ENCODE assay signal across 17 cellular contexts in genomic region chr11:78868563-78868962, GRCh38.
DNase-seq lines count a peak whose midpoint lies in the region; TF ChIP-seq lines count a peak whose summit lies in the region.
"Had no signal": no experiment of that assay in that cellular context is flagged by ENCODE, and none has a peak within 500 bp of the region (broad histone marks: within the 10 kb centered on the region; RNA-seq: fewer than 3 reads in every experiment).

No MANE protein-coding gene starts in this region.

- H4K20me1 ChIP-seq in H9 (ENCODE audit: control insufficient read depth, insufficient read depth, insufficient read length): no peaks in the 10 kb centered on the region
- H4K20me1 ChIP-seq: BLaER1 treated with 17β-estradiol and CSF1 and Interleukin-3, amounts not matched to agents 10 nM and 100 nM had no signal

- no peak overlapping the region for H2BK20ac ChIP-seq in H9 (ENCODE audit: low read depth, low read length, poor library complexity, severe bottlenecking)

- H2AK5ac ChIP-seq in H9 (ENCODE audit: insufficient read length, low read length): no peak overlapping the region

- no peak overlapping the region for H2BK120ac ChIP-seq in H9 (ENCODE audit: low read depth, low read length, poor library complexity, severe bottlenecking)

- peak overlapping the region; percentile 7 to 80 (median 38); a peak in 2 of 7 replicates for H3K27ac Mint-ChIP-seq in H9
- H3K27ac Mint-ChIP-seq: CD8-positive, alpha-beta T cell; IgD-negative memory B cell had no signal

- H3T11ph ChIP-seq in H9 (ENCODE audit: low read length): no peak overlapping the region

- no CpG with 5 or more reads among the region's 4 CpGs for WGBS in H9 (ENCODE audit: extremely low coverage, insufficient read length, low lambda C conversion rate)
- WGBS in spleen, 5 donors: 36 to 46% (median 41%) methylated on average over 4 of the region's 4 CpGs

- H3K4me3 ChIP-seq in iPS-20b (ENCODE audit: low read length) (peak overlapping the region; percentile 15; the same call in 1 of the 2 replicates), uterus (no peak overlapping the region), spleen (no peak overlapping the region)
- H3K4me3 ChIP-seq: A549; BLaER1 treated with 17β-estradiol and CSF1 and Interleukin-3, amounts not matched to agents 10 nM and 100 nM had no signal

- H3K27me3 ChIP-seq in H9 (ENCODE audit: insufficient read depth, low read length) (no peaks in the 10 kb centered on the region), iPS-20b (ENCODE audit: insufficient read depth, low read length) (no peaks in the 10 kb centered on the region), uterus (no peaks in the 10 kb centered on the region), spleen (replicated peaks in 1 of 7) (peaks cover 0 to 22% (median 0%) of the 10 kb centered on the region in 7 donors)
- H3K27me3 ChIP-seq: BLaER1 treated with 17β-estradiol and CSF1 and Interleukin-3, amounts not matched to agents 10 nM and 100 nM had no signal

- no peak overlapping the region for H2BK12ac ChIP-seq in H9 (ENCODE audit: insufficient read length, low read depth, low read length)

- H3K56ac ChIP-seq in H9 (ENCODE audit: insufficient read length, low read depth, low read length): no peak overlapping the region

- H4K5ac ChIP-seq in H9 (ENCODE audit: insufficient read length, low read depth, low read length): no peak overlapping the region

- H4K8ac ChIP-seq in H9 (replicated peaks; ENCODE audit: insufficient read length, low read depth, low read length): no peak overlapping the region

- H3K79me2 ChIP-seq in H9 (ENCODE audit: insufficient read depth, low read length): no peaks in the 10 kb centered on the region

- H2BK15ac ChIP-seq in H9 (ENCODE audit: low read depth, low read length): no peak overlapping the region

- no peaks in the 10 kb centered on the region for H3K79me1 ChIP-seq in H9 (ENCODE audit: insufficient read depth, low read depth, low read length, poor library complexity, severe bottlenecking)

- H3K9me3 Mint-ChIP-seq in H9: no peaks in the 10 kb centered on the region
- H3K9me3 Mint-ChIP-seq: CD8-positive, alpha-beta T cell; IgD-negative memory B cell had no signal

- TF ChIP-seq CTCF in H9 (conservative IDR thresholded peaks at IDR 0.05) (no peak), uterus (IDR thresholded peaks at IDR 0.05) (no peak), spleen (IDR thresholded peaks at IDR 0.05 in 8 of 11, conservative IDR thresholded peaks at IDR 0.05 in 3 of 11) (no peak)

- no peak overlapping the region for H3K14ac ChIP-seq in H9 (ENCODE audit: insufficient read depth, low read length)

- no peak overlapping the region for H3K4ac ChIP-seq in H9 (ENCODE audit: low read depth, low read length)

- H2AFZ ChIP-seq in H9 (ENCODE audit: low read length): no peak overlapping the region

- no peak overlapping the region for H3K27ac ChIP-seq in H9 (ENCODE audit: insufficient read length, low read depth, low read length)
- H3K27ac ChIP-seq in iPS-20b (ENCODE audit: low read length): no peak overlapping the region
- no peak overlapping the region for H3K27ac ChIP-seq in uterus
- no peak overlapping the region for H3K27ac ChIP-seq in spleen
- H3K27ac ChIP-seq: A549; BLaER1 treated with 17β-estradiol and CSF1 and Interleukin-3, amounts not matched to agents 10 nM and 100 nM had no signal

- TF ChIP-seq POLR2A in uterus (IDR thresholded peaks at IDR 0.05) (no peak), spleen (IDR thresholded peaks at IDR 0.05) (no peak)

- H3K9me3 ChIP-seq in H9 (ENCODE audit: control insufficient read depth, low read depth, low read length): no peaks in the 10 kb centered on the region
- H3K9me3 ChIP-seq in iPS-20b (ENCODE audit: insufficient read depth, low read depth, low read length): no peaks in the 10 kb centered on the region
- no peaks in the 10 kb centered on the region for H3K9me3 ChIP-seq in uterus
- H3K9me3 ChIP-seq in spleen: no peaks in the 10 kb centered on the region
- H3K9me3 ChIP-seq: A549; BLaER1 treated with 17β-estradiol and CSF1 and Interleukin-3, amounts not matched to agents 10 nM and 100 nM had no signal

- peaks cover 0 to 4% (median 0%) of the 10 kb centered on the region in 3 experiments; a peak in 2 of 7 replicates for H3K36me3 Mint-ChIP-seq in H9 (ENCODE audit: insufficient read depth in 1 of 3, low read depth in 3 of 3)
- H3K36me3 Mint-ChIP-seq: CD8-positive, alpha-beta T cell; IgD-negative memory B cell had no signal

- H3K4me2 ChIP-seq in H9 (ENCODE audit: insufficient read depth, insufficient read length, low read length): no peak overlapping the region
- H3K4me2 ChIP-seq: A549; BLaER1 treated with 17β-estradiol and CSF1 and Interleukin-3, amounts not matched to agents 10 nM and 100 nM had no signal

- peaks cover 18% of the 10 kb centered on the region for H3K4me1 ChIP-seq in H9 (ENCODE audit: insufficient read depth, low read length)
- peaks cover 31% of the 10 kb centered on the region for H3K4me1 ChIP-seq in iPS-20b (ENCODE audit: insufficient read depth, low read length)
- H3K4me1 ChIP-seq in uterus: no peaks in the 10 kb centered on the region
- H3K4me1 ChIP-seq in spleen: no peaks in the 10 kb centered on the region
- H3K4me1 ChIP-seq: A549 had no signal

- H3K36me3 ChIP-seq in iPS-20b (ENCODE audit: insufficient read depth, low read depth, low read length) (no peaks in the 10 kb centered on the region), uterus (no peaks in the 10 kb centered on the region), spleen (no peaks in the 10 kb centered on the region)

- no peaks in the 10 kb centered on the region for H3K27me3 Mint-ChIP-seq in H9 (ENCODE audit: low read depth)
- H3K27me3 Mint-ChIP-seq: IgD-negative memory B cell had no signal

- H3K4me3 Mint-ChIP-seq in H9: peak overlapping the region in 1 of 2 experiments; percentile 5; a peak in 1 of 5 replicates
- H3K4me3 Mint-ChIP-seq: CD8-positive, alpha-beta T cell; IgD-negative memory B cell had no signal

- H3K4me1 Mint-ChIP-seq in H9: peaks cover 51% of the 10 kb centered on the region in 2 experiments
- H3K4me1 Mint-ChIP-seq: IgD-negative memory B cell had no signal

- intact Hi-C loops in uterus (cut with DNase I; ENCODE audit: low total_unique reads) (no loop called here), spleen (cut with DNase I; ENCODE audit: low total_unique reads) (no loop called here)

- no peak overlapping the region for H3K18ac ChIP-seq in H9 (ENCODE audit: insufficient read length, low read depth, low read length)

- no peak for DNase-seq in H9
- DNase-seq in RPMI8226: peak; percentile 95
- peak; percentile 6 for DNase-seq in stromal cell of bone marrow (ENCODE audit: low read depth)
- DNase-seq in NCI-H226: no peak
- DNase-seq in uterus: no peak
- DNase-seq in spleen: no peak
- DNase-seq: Calu3; CD8-positive, alpha-beta T cell; GF-D8; NCI-H1105; NCI-H2107; NCI-H345; NCI-H524 treated with DMSO at 0.1 percent for 48 hours had no signal

- H3K23ac ChIP-seq in H9 (ENCODE audit: insufficient read length, low read depth, low read length): no peak overlapping the region

- H3K9ac ChIP-seq in H9 (ENCODE audit: extremely low read depth, insufficient read length, low read length) (no peak overlapping the region), iPS-20b (ENCODE audit: low read depth, low read length) (no peak overlapping the region; the same call in 1 of the 2 replicates)
- H3K9ac ChIP-seq: BLaER1 treated with 17β-estradiol and CSF1 and Interleukin-3, amounts not matched to agents 10 nM and 100 nM had no signal

- no peak overlapping the region for H2BK5ac ChIP-seq in H9 (ENCODE audit: insufficient read length, low read length)

- no peaks in the 10 kb centered on the region for H3K23me2 ChIP-seq in H9 (ENCODE audit: insufficient read length, low read depth, low read length, poor library complexity, severe bottlenecking)

- no peak overlapping the region for H4K91ac ChIP-seq in H9 (ENCODE audit: insufficient read length, low read depth, low read length)

Comparison
In these comparisons a context has a peak if more than half of its experiments do, and no peak if none do; other contexts are left out.
1. DNase-seq: peak in RPMI8226 (single experiment) and stromal cell of bone marrow (single experiment); none in H9 (single experiment), NCI-H226 (single experiment), uterus (0 of 2) and spleen (single experiment).